ENCODE assay signal across 22 cellular contexts in genomic region chr3:38620236-38620635, GRCh38.
"Had no signal": no experiment of that assay in that cellular context is flagged by ENCODE, and none has a peak within 500 bp of the region (broad histone marks: within the 10 kb centered on the region; RNA-seq: fewer than 3 reads in every experiment).

No MANE protein-coding gene starts in this region.

- ATAC-seq: activated CD8-positive, alpha-beta memory T cell treated with anti-CD3 and anti-CD28 coated beads, Interleukin-2, amount 10 ng/mL, durations not matched to agents 7 days and 5 days; activated CD8-positive, alpha-beta T cell treated with anti-CD3 and anti-CD28 coated beads for 36 hours; gastrocnemius medialis; left ventricle myocardium superior; natural killer cell had no signal

- H3K4me3 ChIP-seq: gastrocnemius medialis, spleen, tibial artery had no signal

- DNase-seq: activated CD4-positive, alpha-beta T cell treated with anti-CD3 and anti-CD28 coated beads, Interleukin-2, amount 10 ng/mL, durations not matched to agents 7 days and 5 days; activated CD4-positive, CD25-positive, alpha-beta regulatory T cell treated with anti-CD3 and anti-CD28 coated beads, Interleukin-2, amount 50 U/mL, for 72 hours; activated CD8-positive, alpha-beta memory T cell treated with anti-CD3 and anti-CD28 coated beads, Interleukin-2, amount 10 ng/mL, durations not matched to agents 7 days and 5 days; activated CD8-positive, alpha-beta T cell treated with anti-CD3 and anti-CD28 coated beads for 36 hours; activated effector memory CD4-positive, alpha-beta T cell treated with anti-CD3 and anti-CD28 coated beads, Interleukin-2, amount 50 U/mL, for 16 hours; activated naive CD4-positive, alpha-beta T cell treated with anti-CD3 and anti-CD28 coated beads, Interleukin-2, amount 10 ng/mL, durations not matched to agents 7 days and 5 days; activated T-cell treated with anti-CD3 and anti-CD28 coated beads for 4 hours; amygdala; caudate nucleus; effector memory CD4-positive, alpha-beta T cell; gastrocnemius medialis; hypothalamus; left ventricle myocardium superior; midbrain; natural killer cell; retina; spleen; stimulated activated CD4-positive, alpha-beta T cell treated with anti-CD3 and anti-CD28 coated beads, Interleukin-4, amount 100 ng/mL, for 1 hour; stimulated activated naive CD4-positive, alpha-beta T cell treated with Interleukin-2 at 50 U/mL for 16 hours; substantia nigra; tibial artery; WERI-Rb-1 had no signal
